2 cellular contexts compared by ENCODE assay signal in the genomic region with DNA sequence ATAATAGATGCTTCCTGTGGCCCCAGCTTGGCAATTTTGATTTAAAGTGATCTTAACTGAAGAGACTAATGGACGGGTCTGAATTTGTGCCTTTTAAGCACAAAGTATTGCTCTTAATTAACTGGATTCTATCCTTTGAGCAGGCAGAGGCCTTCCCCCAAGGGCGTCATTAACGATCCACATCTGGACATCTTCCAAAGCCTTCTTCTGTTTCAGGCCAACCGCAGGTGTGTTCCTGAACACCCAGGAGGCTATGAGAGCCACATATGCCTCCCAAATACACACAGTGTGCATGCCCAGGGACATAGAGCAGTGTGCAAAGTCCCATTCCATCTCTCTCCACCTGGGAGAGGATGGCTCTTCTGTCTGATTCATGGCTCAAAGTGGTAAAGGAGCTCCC.
TF ChIP-seq lines count a peak whose summit lies in the region.

No MANE protein-coding gene starts in this region.

TF ChIP-seq in SK-N-SH, 30 proteins besides CTCF, POLR2A, EP300 and RAD21 (continued from another document):
- TF ChIP-seq USF2 (IDR thresholded peaks at IDR 0.05; ENCODE audit: borderline replicate concordance, low read depth, low read length) (no peak), RCOR1 (IDR thresholded peaks at IDR 0.05; ENCODE audit: low read length) (peak; percentile 56; the same call in 1 of the 2 replicates), MXI1 (IDR thresholded peaks at IDR 0.05; ENCODE audit: low read depth, low read length) (0 out of 2 replicates have a peak, but pooled peaks have one; percentile 18), TAF1 (IDR thresholded peaks at IDR 0.05; ENCODE audit: borderline replicate concordance, low read depth, low read length) (no peak), RFX5 (IDR thresholded peaks at IDR 0.05; ENCODE audit: low read length) (no peak), SMC3 (IDR thresholded peaks at IDR 0.05; ENCODE audit: low read depth, low read length) (no peak), GABPA (IDR thresholded peaks at IDR 0.05; ENCODE audit: low read depth) (no peak)
- TF ChIP-seq, protein P1, sequence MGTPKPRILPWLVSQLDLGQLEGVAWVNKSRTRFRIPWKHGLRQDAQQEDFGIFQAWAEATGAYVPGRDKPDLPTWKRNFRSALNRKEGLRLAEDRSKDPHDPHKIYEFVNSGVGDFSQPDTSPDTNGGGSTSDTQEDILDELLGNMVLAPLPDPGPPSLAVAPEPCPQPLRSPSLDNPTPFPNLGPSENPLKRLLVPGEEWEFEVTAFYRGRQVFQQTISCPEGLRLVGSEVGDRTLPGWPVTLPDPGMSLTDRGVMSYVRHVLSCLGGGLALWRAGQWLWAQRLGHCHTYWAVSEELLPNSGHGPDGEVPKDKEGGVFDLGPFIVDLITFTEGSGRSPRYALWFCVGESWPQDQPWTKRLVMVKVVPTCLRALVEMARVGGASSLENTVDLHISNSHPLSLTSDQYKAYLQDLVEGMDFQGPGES (IDR thresholded peaks at IDR 0.05; ENCODE audit: low read depth, low read length) = no peak
- TF ChIP-seq, protein P2, sequence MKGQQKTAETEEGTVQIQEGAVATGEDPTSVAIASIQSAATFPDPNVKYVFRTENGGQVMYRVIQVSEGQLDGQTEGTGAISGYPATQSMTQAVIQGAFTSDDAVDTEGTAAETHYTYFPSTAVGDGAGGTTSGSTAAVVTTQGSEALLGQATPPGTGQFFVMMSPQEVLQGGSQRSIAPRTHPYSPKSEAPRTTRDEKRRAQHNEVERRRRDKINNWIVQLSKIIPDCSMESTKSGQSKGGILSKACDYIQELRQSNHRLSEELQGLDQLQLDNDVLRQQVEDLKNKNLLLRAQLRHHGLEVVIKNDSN (IDR thresholded peaks at IDR 0.05; ENCODE audit: borderline replicate concordance, low read depth) = no peak

TF ChIP-seq in SK-N-SH treated with all-trans-retinoic acid at 6 μM for 48 hours, 23 proteins besides CTCF, POLR2A, EP300 and RAD21 (continued from another document):
- TF ChIP-seq CREB5 (CRISPR knock-in tag; IDR thresholded peaks at IDR 0.05; ENCODE audit: low read depth) = no peak
- no peak for TF ChIP-seq GLIS3 (CRISPR knock-in tag; IDR thresholded peaks at IDR 0.05)
- TF ChIP-seq ZFP30 (CRISPR knock-in tag; IDR thresholded peaks at IDR 0.05) = no peak
- no peak for TF ChIP-seq CSRNP3 (CRISPR knock-in tag; IDR thresholded peaks at IDR 0.05)
- TF ChIP-seq ARNTL (CRISPR knock-in tag; IDR thresholded peaks at IDR 0.05; ENCODE audit: borderline replicate concordance, low read depth) = no peak
